ENCODE assay signal across 20 cellular contexts in genomic region chr11:86849679-86850078, GRCh38. TPM values are rescaled to one million over a fixed set of nuclear protein-coding genes. Genes with fewer than 3 reads are reported as not detected.
A peak's percentile ranks its signal among the peaks of the same experiment; 100 is the strongest.
DNase-seq lines count a peak whose midpoint lies in the region; ATAC-seq and TF ChIP-seq lines count a peak whose summit lies in the region.
"Had no signal": no experiment of that assay in that cellular context is flagged by ENCODE, and none has a peak within 500 bp of the region (broad histone marks: within the 10 kb centered on the region; RNA-seq: fewer than 3 reads in every experiment).

No MANE protein-coding gene starts in this region.

- peak overlapping the region; percentile 91 for H2BK120ac ChIP-seq in trophoblast cell (ENCODE audit: insufficient read depth, low read length, poor library complexity)

- TF ChIP-seq CTCF in Caco-2 (IDR thresholded peaks at IDR 0.05; ENCODE audit: insufficient read depth in 1 of 2, low read depth in 1 of 2, low read length in 1 of 2, severe bottlenecking in 1 of 2, unreplicated experiment in 1 of 2), result no peak
- no peak for TF ChIP-seq CTCF in lower lobe of right lung (IDR thresholded peaks at IDR 0.05)
- TF ChIP-seq CTCF in upper lobe of right lung (IDR thresholded peaks at IDR 0.05), result no peak

- POLR2A ChIA-PET in Caco-2 (lab: Charles Lee), result interaction anchor here (0.6 kb wide), 1 partner anchor 38 kb away, joined by 3 read pairs; no protein-coding TSS in a partner anchor

- no peaks in the 10 kb centered on the region for H3K27me3 ChIP-seq in Caco-2 (replicated peaks; ENCODE audit: control insufficient read depth, insufficient read depth, low read length)
- no peaks in the 10 kb centered on the region for H3K27me3 ChIP-seq in lower lobe of right lung (ENCODE audit: low read depth)
- H3K27me3 ChIP-seq in trophoblast cell (ENCODE audit: insufficient read depth, low read length), result no peaks in the 10 kb centered on the region
- H3K27me3 ChIP-seq in upper lobe of right lung, result no peaks in the 10 kb centered on the region
- H3K27me3 ChIP-seq: BLaER1 treated with 17β-estradiol and CSF1 and Interleukin-3, amounts not matched to agents 10 nM and 100 nM had no signal

- H3K36me3 Mint-ChIP-seq in Caco-2 (ENCODE audit: insufficient read depth, unreplicated experiment), result peaks cover 2% of the 10 kb centered on the region
- H3K36me3 Mint-ChIP-seq: CD8-positive, alpha-beta T cell had no signal

- no peak overlapping the region for H3K4ac ChIP-seq in trophoblast cell (ENCODE audit: low read depth, low read length)

- no peak overlapping the region for H2BK12ac ChIP-seq in trophoblast cell (ENCODE audit: low read length)

- H3K4me3 ChIP-seq in Caco-2 (ENCODE audit: low read depth, low read length) (no peak overlapping the region), lower lobe of right lung (no peak overlapping the region), trophoblast cell (ENCODE audit: low read depth, low read length) (no peak overlapping the region), upper lobe of right lung (no peak overlapping the region)
- H3K4me3 ChIP-seq: A549; BLaER1 treated with 17β-estradiol and CSF1 and Interleukin-3, amounts not matched to agents 10 nM and 100 nM; GM12878 had no signal

- H2AK5ac ChIP-seq in trophoblast cell (ENCODE audit: low read length), result no peak overlapping the region

- peak overlapping the region; percentile 88 for H2BK5ac ChIP-seq in trophoblast cell (ENCODE audit: low read depth, low read length, poor library complexity)

- H2AFZ ChIP-seq in trophoblast cell (ENCODE audit: insufficient read depth, low read length, poor library complexity), result no peak overlapping the region

- H3K23ac ChIP-seq in trophoblast cell (ENCODE audit: low read length), result no peak overlapping the region

- H3K4me2 ChIP-seq in trophoblast cell (ENCODE audit: low read length), result no peak overlapping the region
- H3K4me2 ChIP-seq: A549; BLaER1 treated with 17β-estradiol and CSF1 and Interleukin-3, amounts not matched to agents 10 nM and 100 nM had no signal

- no peak overlapping the region for H3K9ac ChIP-seq in trophoblast cell (ENCODE audit: low read length)
- H3K9ac ChIP-seq: BLaER1 treated with 17β-estradiol and CSF1 and Interleukin-3, amounts not matched to agents 10 nM and 100 nM had no signal

- CTCF ChIA-PET in Caco-2 (lab: Charles Lee), result no interaction called here

- DNase-seq in Caco-2, result no peak
- DNase-seq in lower lobe of right lung, result no peak
- DNase-seq in trophoblast cell, result no peak
- DNase-seq in upper lobe of right lung, result no peak
- no peak for DNase-seq in DMS153 treated with DMSO at 0.1 percent for 48 hours (lab: John Stamatoyannopoulos, UW; ENCODE audit: unreplicated experiment)
- no peak for DNase-seq in DMS79 (lab: John Stamatoyannopoulos, UW)
- DNase-seq: AML-193; CD4-positive, alpha-beta T cell; CD8-positive, alpha-beta T cell; DMS 273 treated with DMSO at 0.1 percent for 48 hours; DMS153; DND-41; GDM1 had no signal

- BruUV-seq in Caco-2 (replicated peaks; lab: Mats Ljungman, UMichigan), result no TSS peak

- peak overlapping the region; percentile 65 for H3K27ac Mint-ChIP-seq in Caco-2 (ENCODE audit: unreplicated experiment)
- H3K27ac Mint-ChIP-seq: B cell; CD4-positive, alpha-beta T cell; CD8-positive, alpha-beta T cell had no signal

- H3K36me3 ChIP-seq in Caco-2 (ENCODE audit: control insufficient read depth, insufficient read depth, low read length) (no peaks in the 10 kb centered on the region), lower lobe of right lung (no peaks in the 10 kb centered on the region), trophoblast cell (ENCODE audit: control insufficient read depth in 1 of 2, insufficient read depth in 2 of 2, low read length in 2 of 2) (no peaks in the 10 kb centered on the region), upper lobe of right lung (no peaks in the 10 kb centered on the region)
- H3K36me3 ChIP-seq: BLaER1 treated with 17β-estradiol and CSF1 and Interleukin-3, amounts not matched to agents 10 nM and 100 nM had no signal

- H3K18ac ChIP-seq in trophoblast cell (ENCODE audit: low read length), result no peak overlapping the region

- H4K8ac ChIP-seq in trophoblast cell (ENCODE audit: low read depth, low read length), result no peak overlapping the region

- H3K79me1 ChIP-seq in trophoblast cell (ENCODE audit: low read length), result peaks cover 14% of the 10 kb centered on the region

- H3K79me2 ChIP-seq in trophoblast cell (ENCODE audit: control insufficient read depth, insufficient read depth, low read length, poor library complexity), result peaks cover 1% of the 10 kb centered on the region

- H4K91ac ChIP-seq in trophoblast cell (ENCODE audit: low read depth, low read length), result no peak overlapping the region

- H3K9me3 ChIP-seq in Caco-2, result no peaks in the 10 kb centered on the region
- H3K9me3 ChIP-seq in lower lobe of right lung, result no peaks in the 10 kb centered on the region
- H3K9me3 ChIP-seq in trophoblast cell (ENCODE audit: insufficient read depth, low read depth, low read length), result no peaks in the 10 kb centered on the region
- no peaks in the 10 kb centered on the region for H3K9me3 ChIP-seq in upper lobe of right lung
- H3K9me3 ChIP-seq: A549; BLaER1 treated with 17β-estradiol and CSF1 and Interleukin-3, amounts not matched to agents 10 nM and 100 nM had no signal

- H3K4me1 ChIP-seq in Caco-2 (peaks cover 61% of the 10 kb centered on the region), lower lobe of right lung (peaks cover 3% of the 10 kb centered on the region), trophoblast cell (ENCODE audit: control insufficient read depth in 1 of 2, insufficient read depth in 2 of 2, low read length in 2 of 2) (peaks cover 16 to 32% of the 10 kb centered on the region in 2 experiments), upper lobe of right lung (no peaks in the 10 kb centered on the region)
- H3K4me1 ChIP-seq: A549; BLaER1 treated with 17β-estradiol and CSF1 and Interleukin-3, amounts not matched to agents 10 nM and 100 nM had no signal

- no peak overlapping the region for H3K4me3 Mint-ChIP-seq in Caco-2 (ENCODE audit: unreplicated experiment)
- H3K4me3 Mint-ChIP-seq: B cell; CD4-positive, alpha-beta T cell; CD8-positive, alpha-beta T cell had no signal

- H3K9me3 Mint-ChIP-seq in Caco-2 (ENCODE audit: unreplicated experiment), result no peaks in the 10 kb centered on the region
- H3K9me3 Mint-ChIP-seq: CD4-positive, alpha-beta T cell; CD8-positive, alpha-beta T cell had no signal

- peak; percentile 55 to 63 for ATAC-seq in lower lobe of right lung
- ATAC-seq in upper lobe of right lung, result peak; percentile 69
- no peak for ATAC-seq in HG03520 (IDR thresholded peaks at IDR 0.05; ENCODE audit: unreplicated experiment)
- ATAC-seq: A549; CD8-positive, alpha-beta T cell; GM12878 had no signal

- WGBS in trophoblast cell (ENCODE audit: extremely low coverage, insufficient coverage, insufficient read length), result no CpG with 5 or more reads among the region's 2 CpGs

- peak overlapping the region; percentile 88 for H3K14ac ChIP-seq in trophoblast cell (ENCODE audit: low read length)

- no peaks in the 10 kb centered on the region for H3K27me3 Mint-ChIP-seq in Caco-2 (ENCODE audit: insufficient read depth, unreplicated experiment)
- H3K27me3 Mint-ChIP-seq: CD4-positive, alpha-beta T cell had no signal

- intact Hi-C loops in Caco-2 (cut with micrococcal nuclease; ENCODE audit: unreplicated experiment), result no loop called here
- intact Hi-C loops in lower lobe of right lung (cut with DNase I), result no loop called here
- intact Hi-C loops in upper lobe of right lung (cut with DNase I), result no loop called here

- peaks cover 51% of the 10 kb centered on the region for H3K4me1 Mint-ChIP-seq in Caco-2 (ENCODE audit: low read depth, unreplicated experiment)
- H3K4me1 Mint-ChIP-seq: B cell had no signal

- H4K12ac ChIP-seq in trophoblast cell (ENCODE audit: low read depth, low read length), result no peak overlapping the region

- no peak overlapping the region for H3K27ac ChIP-seq in lower lobe of right lung
- peak overlapping the region; percentile 59 for H3K27ac ChIP-seq in trophoblast cell (ENCODE audit: low read depth, low read length)
- no peak overlapping the region for H3K27ac ChIP-seq in upper lobe of right lung
- H3K27ac ChIP-seq: 22Rv1; A549; BLaER1 treated with 17β-estradiol and CSF1 and Interleukin-3, amounts not matched to agents 10 nM and 100 nM; C4-2B had no signal

RNA-seq across cellular contexts. Expression of gene PRSS23, which starts 49.3 kb away (rescaled TPM):
- total RNA-seq in Caco-2 (2022) (400 and 432 TPM in 2 replicates), lower lobe of right lung (40.3 TPM), upper lobe of right lung (100 TPM)
- polyA plus RNA-seq in trophoblast cell (2013), result 180 and 185 TPM in 2 replicates
- total RNA-seq: B cell had no signal
